Comparison of ENCODE assay signal across 8 cellular contexts in genomic region chr17:17694229-17695081, GRCh38. TPM values are rescaled to one million over a fixed set of nuclear protein-coding genes. Genes with fewer than 3 reads are reported as not detected.
DNase-seq lines count a peak whose midpoint lies in the region; ATAC-seq, FAIRE-seq and TF ChIP-seq lines count a peak whose summit lies in the region.

No MANE protein-coding gene starts in this region.

- peak overlapping the region; percentile 52 to 66 for H3K4me3 ChIP-seq in cardiac fibroblast (replicated peaks in 1 of 2; ENCODE audit: low read depth in 2 of 2, low read length in 2 of 2)
- H3K4me3 ChIP-seq in keratinocyte (ENCODE audit: control insufficient read depth in 2 of 3, extremely low read depth in 1 of 3, insufficient read depth in 2 of 3, low read depth in 1 of 3, low read length in 3 of 3): peak overlapping the region; percentile 51 to 78 (median 76)

- CTCF ChIA-PET in activated B cell treated with CpG ODN at 0.5 μM for 24 hours (lab: Charles Lee): interaction anchor here (1.8 kb wide), 1 partner anchor 12 kb away, joined by 6 read pairs; no protein-coding TSS in a partner anchor

- no peaks in the 10 kb centered on the region for H3K27me3 Mint-ChIP-seq in activated B cell treated with CpG ODN at 0.5 μM for 24 hours

- dilution Hi-C loops in keratinocyte (cut with MboI; ENCODE audit: extremely low pct_ligation_motif_present, low sequenced_read_pairs): no loop called here

- peaks cover 54% of the 10 kb centered on the region for H3K4me1 Mint-ChIP-seq in activated B cell treated with CpG ODN at 0.5 μM for 24 hours

- H3K9me1 ChIP-seq in keratinocyte (ENCODE audit: control insufficient read depth, extremely low read depth, insufficient read depth, low read length): peaks cover 10% of the 10 kb centered on the region

- no peaks in the 10 kb centered on the region for H3K36me3 Mint-ChIP-seq in activated B cell treated with CpG ODN at 0.5 μM for 24 hours (ENCODE audit: low read depth)

- intact Hi-C loops in activated B cell treated with CpG ODN at 0.5 μM for 24 hours (cut with micrococcal nuclease): loop anchor here (1.0 kb wide), 4 partner anchors 12 to 103 kb away; partner anchors contain the start of gene PEMT

- H3K9me3 Mint-ChIP-seq in activated B cell treated with CpG ODN at 0.5 μM for 24 hours: no peaks in the 10 kb centered on the region

- peak; percentile 70 for ATAC-seq in activated B cell treated with CpG ODN at 0.5 μM for 24 hours (ENCODE audit: low read depth)

- TF ChIP-seq CTCF in activated B cell treated with CpG ODN at 0.5 μM for 24 hours (IDR thresholded peaks at IDR 0.05): no peak
- no peak for TF ChIP-seq CTCF in cardiac fibroblast (IDR thresholded peaks at IDR 0.05; ENCODE audit: low read depth, low read length)
- no peak for TF ChIP-seq CTCF in keratinocyte (optimal IDR thresholded peaks at IDR 0.05 in 1 of 3, IDR thresholded peaks at IDR 0.05 in 1 of 3, conservative IDR thresholded peaks at IDR 0.05 in 1 of 3; ENCODE audit: extremely low read depth in 1 of 3, insufficient read depth in 2 of 3, low read length in 3 of 3)

- peak overlapping the region; percentile 95 for H3K27ac ChIP-seq in keratinocyte (ENCODE audit: control insufficient read depth, insufficient read depth, low read length)

- no peak overlapping the region for H2AFZ ChIP-seq in keratinocyte (ENCODE audit: control insufficient read depth, low read length)

- peak overlapping the region; percentile 80 for H3K9ac ChIP-seq in keratinocyte (ENCODE audit: control insufficient read depth, extremely low read depth, insufficient read depth, low read length)

- H3K9me3 ChIP-seq in keratinocyte (ENCODE audit: control insufficient read depth, low read depth, low read length): no peaks in the 10 kb centered on the region

- H3K27me3 ChIP-seq in keratinocyte (ENCODE audit: control insufficient read depth, extremely low read depth, insufficient read depth, low read length): no peaks in the 10 kb centered on the region

- POLR2A ChIA-PET in activated B cell treated with CpG ODN at 0.5 μM for 24 hours (lab: Charles Lee): interaction anchor here (1.2 to 7.3 kb wide), 5 partner anchors 12 to 142 kb away, joined by 3 to 84 read pairs (median 6); partner anchors contain the start of gene SREBF1

- H3K4me2 ChIP-seq in keratinocyte (ENCODE audit: control insufficient read depth, extremely low read depth, insufficient read depth, low read depth, low read length): peak overlapping the region; percentile 88

- peak overlapping the region; percentile 96 for H3K27ac Mint-ChIP-seq in activated B cell treated with CpG ODN at 0.5 μM for 24 hours

- H3K36me3 ChIP-seq in keratinocyte (ENCODE audit: control insufficient read depth in 2 of 2, extremely low read depth in 1 of 2, insufficient read depth in 2 of 2, low read length in 2 of 2): peaks cover 1 to 3% of the 10 kb centered on the region in 2 experiments

- FAIRE-seq in keratinocyte (lab: Jason Lieb, UNC): no peak

- peak overlapping the region; percentile 86 for H3K4me3 Mint-ChIP-seq in activated B cell treated with CpG ODN at 0.5 μM for 24 hours

- peaks cover 76% of the 10 kb centered on the region for H3K4me1 ChIP-seq in keratinocyte (ENCODE audit: control insufficient read depth, extremely low read depth, insufficient read depth, low read length)

- DNase-seq in GM03348 (ENCODE audit: low spot score): peak; percentile 96
- DNase-seq in HCEC 1CT: peak; percentile 48
- DNase-seq in NCI-H146 (lab: John Stamatoyannopoulos, UW): peak; percentile 83
- DNase-seq in activated B cell treated with CpG ODN at 0.5 μM for 24 hours: peak; percentile 81
- DNase-seq in cardiac fibroblast (ENCODE audit: low read depth in 2 of 2): peak; percentile 62 to 70
- DNase-seq in keratinocyte (ENCODE audit: low read depth, low spot score): no peak
- DNase-seq in stimulated activated CD4-positive, alpha-beta T cell treated with anti-CD3 and anti-CD28 coated beads, Interleukin-12 subunit alpha, Interleukin-12 subunit beta, amount 100 ng/mL, for 48 hours (ENCODE audit: low read depth in 2 of 3, low spot score in 1 of 3): peak in 2 of 3 donors; percentile 53 to 54
- DNase-seq in cerebellar nuclear complex (lab: John Stamatoyannopoulos, UW): no peak

- peaks cover 26% of the 10 kb centered on the region for H4K20me1 ChIP-seq in keratinocyte (ENCODE audit: control insufficient read depth, extremely low read depth, insufficient read depth, low read length)

- peaks cover 85% of the 10 kb centered on the region for H3K79me2 ChIP-seq in keratinocyte (ENCODE audit: control insufficient read depth, insufficient read depth, low read length)

RNA-seq across cellular contexts. Expression of gene RAI1, which starts 13.2 kb away (rescaled TPM):
- 26.7 and 31.2 TPM in 2 replicates for total RNA-seq in activated B cell treated with CpG ODN at 0.5 μM for 24 hours
- 2.6 to 3.8 TPM (median 3.2 TPM) in 3 replicates for polyA plus RNA-seq in keratinocyte
- polyA plus RNA-seq in keratinocyte (2011; ENCODE audit: low read depth): 4.4 TPM
- 1.5 and 4.3 TPM in 2 replicates for polyA plus RNA-seq in keratinocyte (2011; cell fraction: cytosol; rRNA removed)
- 12.7 and 22.4 TPM in 2 replicates for polyA plus RNA-seq in keratinocyte (2011; cell fraction: nucleus; rRNA removed)
- polyA plus RNA-seq in keratinocyte (2012; ENCODE audit: low replicate concordance): 7.9 and 17.1 TPM in 2 replicates
- polyA minus RNA-seq in keratinocyte: 7.0 to 17.7 TPM (median 7.2 TPM) in 3 replicates
- 12.1 TPM for polyA minus RNA-seq in keratinocyte (2011; cell fraction: cytosol; rRNA and poly(A)+ RNA removed)
- 16.7 and 20.6 TPM in 2 replicates for polyA minus RNA-seq in keratinocyte (2011; cell fraction: nucleus; rRNA and poly(A)+ RNA removed)

Comparison
In these comparisons a context has a peak if more than half of its experiments do, and no peak if none do; other contexts are left out.
1. DNase-seq: peak in GM03348 (single experiment), HCEC 1CT (single experiment), NCI-H146 (single experiment), activated B cell treated with CpG ODN at 0.5 μM for 24 hours (single experiment), cardiac fibroblast (2 of 2) and stimulated activated CD4-positive, alpha-beta T cell treated with anti-CD3 and anti-CD28 coated beads, Interleukin-12 subunit alpha, Interleukin-12 subunit beta, amount 100 ng/mL, for 48 hours (2 of 3); none in keratinocyte (single experiment) and cerebellar nuclear complex (0 of 2).